ENCODE assay signal across 8 cellular contexts in the genomic region with DNA sequence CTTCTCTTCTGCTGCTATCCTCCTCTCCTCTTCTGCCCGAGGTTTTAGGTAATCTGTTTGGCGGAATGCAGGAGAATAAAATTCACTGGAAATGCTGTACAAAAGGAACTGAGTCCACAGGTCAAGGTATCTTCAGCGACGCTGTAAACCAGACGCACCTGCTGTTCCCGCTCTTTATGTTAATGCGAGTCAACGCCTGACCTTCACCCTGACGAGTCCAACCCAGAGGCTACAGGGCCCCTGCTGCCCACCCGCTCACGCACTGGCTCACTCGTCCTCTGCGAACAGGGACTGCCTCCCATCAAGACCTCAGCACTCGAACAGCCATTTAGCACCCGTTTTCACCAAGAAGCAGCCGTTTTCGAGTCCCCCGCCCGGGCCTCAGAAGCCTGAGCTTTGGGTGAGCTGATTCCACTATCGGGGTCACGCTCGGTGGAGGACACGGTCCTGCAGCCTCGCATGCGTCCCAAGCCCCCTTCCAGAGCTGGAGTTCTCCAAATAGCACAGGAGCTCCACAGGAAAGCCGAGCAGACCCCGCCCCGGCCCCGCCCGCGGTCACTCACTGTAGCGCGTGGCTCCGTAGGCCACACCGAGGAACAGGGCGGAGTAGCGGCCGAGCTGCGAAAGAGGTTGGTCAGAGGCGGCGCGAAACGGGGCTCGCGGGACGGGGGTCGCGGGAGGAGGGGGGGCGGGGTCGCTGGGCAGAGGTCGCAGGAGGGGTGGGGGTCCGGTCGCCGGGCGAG. TPM values are rescaled to one million over a fixed set of nuclear protein-coding genes. Genes with fewer than 3 reads are reported as not detected.
DNase-seq lines count a peak whose midpoint lies in the region; ATAC-seq, FAIRE-seq and TF ChIP-seq lines count a peak whose summit lies in the region.

No MANE protein-coding gene starts in this region.

- no peaks in the 10 kb centered on the region for H3K27me3 ChIP-seq in KMS-11 (ENCODE audit: insufficient read depth, low read depth)
- H3K27me3 ChIP-seq in breast epithelium = no peaks in the 10 kb centered on the region
- no peaks in the 10 kb centered on the region for H3K27me3 ChIP-seq in HepG2 (ENCODE audit: control insufficient read depth in 1 of 2, insufficient read depth in 2 of 2, low read length in 2 of 2)
- no peaks in the 10 kb centered on the region for H3K27me3 ChIP-seq in tibial nerve

- DNase-seq in CD14-positive monocyte (ENCODE audit: low spot score) (peak; percentile 52), breast epithelium (ENCODE audit: low spot score in 2 of 2) (no peak), HepG2 (ENCODE audit: low spot score) (peak; percentile 46), tibial nerve (ENCODE audit: low spot score in 2 of 2) (peak; percentile 14 to 36), COLO829 (ENCODE audit: low spot score) (no peak), sciatic nerve (ENCODE audit: low spot score) (no peak)

- intact Hi-C loops in CD14-positive monocyte (cut with micrococcal nuclease) (loop anchor here (5.0 to 10.0 kb wide), 2 partner anchors 34 to 179 kb away; a partner anchor contains a TSS), breast epithelium (cut with DNase I; ENCODE audit: low total_unique reads) (loop anchor here (10.0 kb wide), 1 partner anchor 321 kb away; a partner anchor contains a TSS), HepG2 (cut with micrococcal nuclease; ENCODE audit: unreplicated experiment) (loop anchor here (1.0 to 10.0 kb wide), 3 partner anchors 71 to 415 kb away; no protein-coding TSS in a partner anchor), sciatic nerve (cut with DNase I) (no loop called here)

- peaks cover 0 to 2% (median 0%) of the 10 kb centered on the region in 3 donors for H3K27me3 Mint-ChIP-seq in CD14-positive monocyte (ENCODE audit: low read depth in 3 of 3)

- H3K9ac ChIP-seq in KMS-11 = peak overlapping the region; percentile 32; the same call in 1 of the 2 replicates
- H3K9ac ChIP-seq in HepG2 (ENCODE audit: insufficient read depth, low read depth, low read length) = peak overlapping the region; percentile 73

- H3K36me3 ChIP-seq in KMS-11 (ENCODE audit: insufficient read depth) (no peaks in the 10 kb centered on the region), breast epithelium (no peaks in the 10 kb centered on the region), HepG2 (replicated peaks in 1 of 2; ENCODE audit: control insufficient read depth in 1 of 2, insufficient read depth in 2 of 2, low read length in 2 of 2) (peaks cover 3 to 12% of the 10 kb centered on the region in 2 experiments; a peak in 4 of 5 replicates), tibial nerve (peaks cover 6 to 29% (median 11%) of the 10 kb centered on the region in 3 donors)

- H3K27ac ChIP-seq in KMS-11 (no peak overlapping the region), breast epithelium (peak overlapping the region; percentile 94 to 98), HepG2 (ENCODE audit: extremely low read length, insufficient read depth, low read length) (peak overlapping the region; percentile 80), tibial nerve (peak overlapping the region; percentile 76 to 98 (median 96))

- TF ChIP-seq CTCF in CD14-positive monocyte (IDR thresholded peaks at IDR 0.05) (no peak), KMS-11 (conservative IDR thresholded peaks at IDR 0.05; ENCODE audit: low read depth, low read length) (no peak), breast epithelium (IDR thresholded peaks at IDR 0.05) (no peak), HepG2 (CRISPR knock-in tag; IDR thresholded peaks at IDR 0.05) (no peak), tibial nerve (IDR thresholded peaks at IDR 0.05) (no peak)

- TF ChIP-seq RAD21 in HepG2 (CRISPR knock-in tag; IDR thresholded peaks at IDR 0.05) = no peak

- BruUV-seq in HepG2 (replicated peaks; lab: Mats Ljungman, UMichigan) = no TSS peak

- WGBS in HepG2 (ENCODE audit: low lambda C conversion rate) = 5% methylated on average over 18 of the region's 55 CpGs
- 14 to 21% methylated on average over 23 to 34 of the region's 55 CpGs for WGBS in tibial nerve, 2 donors

- TF ChIP-seq EP300 in HepG2 (IDR thresholded peaks at IDR 0.05; ENCODE audit: low read depth in 2 of 2, low read length in 2 of 2) = no peak
- no peak for TF ChIP-seq EP300 in HepG2 (CRISPR knock-in tag; IDR thresholded peaks at IDR 0.05; ENCODE audit: borderline replicate concordance)
- TF ChIP-seq EP300 in tibial nerve (IDR thresholded peaks at IDR 0.05) = no peak

- peak; percentile 5; the same call in 2 of the 3 replicates for ATAC-seq in HepG2
- no peak for ATAC-seq in HG03571 (IDR thresholded peaks at IDR 0.05; ENCODE audit: unreplicated experiment)
- no peak for ATAC-seq in sciatic nerve

- H3K27ac Mint-ChIP-seq in CD14-positive monocyte = peak overlapping the region in 6 of 7 donors; percentile 79 to 85 (median 83)

- in situ Hi-C loops in HepG2 (cut with HindIII; ENCODE audit: extremely low pct_ligation_motif_present, low pct_unique_long_range_greater_than_20kb) = no loop called here

- H2AFZ ChIP-seq in KMS-11 (ENCODE audit: low read depth) (no peak overlapping the region), HepG2 (ENCODE audit: low read length) (no peak overlapping the region)

- peak overlapping the region; percentile 74 to 85 for H3K4me3 Mint-ChIP-seq in CD14-positive monocyte

- H3K4me3 ChIP-seq in KMS-11 (IDR thresholded peaks at IDR 0.05; ENCODE audit: insufficient read depth, low read depth, low read length) = no peak overlapping the region
- peak overlapping the region; percentile 84 to 94 (median 87) for H3K4me3 ChIP-seq in breast epithelium
- H3K4me3 ChIP-seq in HepG2 (replicated peaks in 1 of 3; ENCODE audit: insufficient read depth in 1 of 3, low read depth in 2 of 3, low read length in 3 of 3) = peak overlapping the region; percentile 64 to 90 (median 83)
- H3K4me3 ChIP-seq in tibial nerve = peak overlapping the region; percentile 61 to 94 (median 82)

- H3K4me2 ChIP-seq in KMS-11 (peak overlapping the region; percentile 39; the same call in 1 of the 2 replicates), HepG2 (ENCODE audit: low read depth, low read length) (peak overlapping the region; percentile 71)

- TF ChIP-seq POLR2A in breast epithelium (IDR thresholded peaks at IDR 0.05) (no peak), HepG2 (IDR thresholded peaks at IDR 0.05; ENCODE audit: insufficient read depth in 1 of 2, low read depth in 2 of 2, low read length in 2 of 2) (peak in 1 of 2 experiments; percentile 64; a peak in 1 of 4 replicates), tibial nerve (IDR thresholded peaks at IDR 0.05) (no peak)

- FAIRE-seq in HepG2 (lab: Jason Lieb, UNC) = peak; percentile 18

- CTCF ChIA-PET in HepG2 (lab: Yijun Ruan, JAX; ENCODE audit: low intra/inter-chr PET ratio, low total read pairs) = interaction anchor here (1.2 kb wide), 1 partner anchor 72 kb away, joined by 3 read pairs; no protein-coding TSS in a partner anchor

- H3K9me3 ChIP-seq in breast epithelium (no peaks in the 10 kb centered on the region), HepG2 (ENCODE audit: low read length) (no peaks in the 10 kb centered on the region), tibial nerve (no peaks in the 10 kb centered on the region)

- H3K9me3 Mint-ChIP-seq in CD14-positive monocyte = no peaks in the 10 kb centered on the region

- peaks cover 13% of the 10 kb centered on the region for H3K4me1 Mint-ChIP-seq in CD14-positive monocyte

- H4K20me1 ChIP-seq in KMS-11 (ENCODE audit: insufficient read depth) = no peaks in the 10 kb centered on the region
- no peaks in the 10 kb centered on the region; the same call in 1 of the 2 replicates for H4K20me1 ChIP-seq in HepG2 (ENCODE audit: insufficient read depth, low read length)

- peaks cover 22 to 29% of the 10 kb centered on the region in 2 donors for H3K36me3 Mint-ChIP-seq in CD14-positive monocyte

- H3K79me2 ChIP-seq in KMS-11 (ENCODE audit: insufficient read depth, low read depth) (no peaks in the 10 kb centered on the region), HepG2 (ENCODE audit: insufficient read depth, low read length) (peaks cover 16% of the 10 kb centered on the region)

- H3K4me1 ChIP-seq in KMS-11 (ENCODE audit: low read depth, poor library complexity, severe bottlenecking) (peaks cover 3% of the 10 kb centered on the region), breast epithelium (peaks cover 10 to 23% of the 10 kb centered on the region in 2 donors), HepG2 (ENCODE audit: insufficient read depth, low read length) (peaks cover 52% of the 10 kb centered on the region), tibial nerve (peaks cover 0 to 25% (median 16%) of the 10 kb centered on the region in 4 donors)

- POLR2A ChIA-PET in HepG2 (lab: Yijun Ruan, JAX) = interaction anchor here (1.0 to 1.7 kb wide), 7 partner anchors 9 to 276 kb away, joined by 3 to 14 read pairs (median 3); a partner anchor contains a TSS

RNA-seq across cellular contexts. Expression of a gene that starts 0.6 kb away (rescaled TPM):
- polyA plus RNA-seq in CD14-positive monocyte = 100 to 1,000 TPM; 367 to 397 TPM
- total RNA-seq in breast epithelium = 100 to 1,000 TPM; 108 to 179 (median 128) TPM
- 753 and 1,048 TPM in 2 replicates for total RNA-seq in HepG2 (2016; rRNA removed; fragmentation: Illumina TruSeq; extraction: Trizol)
- total RNA-seq in HepG2 (2016; cell fraction: cytosol; rRNA removed; fragmentation: Illumina TruSeq; extraction: Trizol; ENCODE audit: low read depth) = 458 and 593 TPM in 2 replicates
- 792 and 1,109 TPM in 2 replicates for total RNA-seq in HepG2 (2016; cell fraction: insoluble cytoplasmic fraction; rRNA removed; fragmentation: Illumina TruSeq; extraction: Trizol)
- 613 and 660 TPM in 2 replicates for total RNA-seq in HepG2 (2016; cell fraction: membrane; rRNA removed; fragmentation: Illumina TruSeq; extraction: Trizol)
- total RNA-seq in HepG2 (2016; cell fraction: nucleus; rRNA removed; fragmentation: Illumina TruSeq; extraction: Trizol) = 219 and 249 TPM in 2 replicates
- 301 and 305 TPM in 2 replicates for polyA plus RNA-seq in HepG2 (2011; rRNA removed)
- 507 and 666 TPM in 2 replicates for polyA plus RNA-seq in HepG2 (2011; cell fraction: cytosol; rRNA removed)
- polyA plus RNA-seq in HepG2 (2011; cell fraction: nucleus; rRNA removed) = 133 and 152 TPM in 2 replicates
- polyA plus RNA-seq in HepG2 (2012) = 451 and 767 TPM in 2 replicates
- polyA plus RNA-seq in HepG2 (2016; cell fraction: cytosol; fragmentation: Illumina TruSeq; extraction: Trizol; ENCODE audit: low read depth) = 482 and 603 TPM in 2 replicates
- 926 and 995 TPM in 2 replicates for polyA plus RNA-seq in HepG2 (2016; cell fraction: insoluble cytoplasmic fraction; fragmentation: Illumina TruSeq; extraction: Trizol; ENCODE audit: low read depth)
- 496 and 594 TPM in 2 replicates for polyA plus RNA-seq in HepG2 (2016; cell fraction: membrane; fragmentation: Illumina TruSeq; extraction: Trizol; ENCODE audit: low read depth)
- 426 and 431 TPM in 2 replicates for polyA plus RNA-seq in HepG2 (2016; cell fraction: nucleus; fragmentation: Illumina TruSeq; extraction: Trizol; ENCODE audit: insufficient read depth, low read depth)
- polyA minus RNA-seq in HepG2 (2011; rRNA and poly(A)+ RNA removed; ENCODE audit: low replicate concordance) = 68.8 and 71.4 TPM in 2 replicates
- 62.0 and 63.6 TPM in 2 replicates for polyA minus RNA-seq in HepG2 (2011; cell fraction: cytosol; rRNA and poly(A)+ RNA removed)
- polyA minus RNA-seq in HepG2 (2011; cell fraction: nucleus; rRNA and poly(A)+ RNA removed) = 23.6 and 38.7 TPM in 2 replicates
- 100 to 1,000 TPM in 3 of 4 donors, 10 to 100 TPM in 1; 50.0 to 219 (median 139) TPM for total RNA-seq in tibial nerve
- 174 TPM for total RNA-seq in sciatic nerve

RNA-seq across cellular contexts. Expression of a gene that starts 0.8 kb away (rescaled TPM):
- polyA plus RNA-seq in CD14-positive monocyte (1 to 10 TPM; 4.2 to 7.2 TPM), HepG2 (2011; rRNA removed) (6.5 and 11.5 TPM in 2 replicates)
- total RNA-seq in breast epithelium (10 to 100 TPM in 2 of 3 donors, 1 to 10 TPM in 1; 7.9 to 14.9 (median 12.1) TPM), HepG2 (2016; rRNA removed; fragmentation: Illumina TruSeq; extraction: Trizol) (11.0 and 16.0 TPM in 2 replicates), tibial nerve (10 to 100 TPM in 3 of 4 donors, 1 to 10 TPM in 1; 5.2 to 32.8 (median 12.9) TPM), sciatic nerve (14.6 TPM)
- 6.7 and 8.0 TPM in 2 replicates for total RNA-seq in HepG2 (2016; cell fraction: cytosol; rRNA removed; fragmentation: Illumina TruSeq; extraction: Trizol; ENCODE audit: low read depth)
- total RNA-seq in HepG2 (2016; cell fraction: insoluble cytoplasmic fraction; rRNA removed; fragmentation: Illumina TruSeq; extraction: Trizol) = 10.1 and 16.2 TPM in 2 replicates
- 7.6 and 8.2 TPM in 2 replicates for total RNA-seq in HepG2 (2016; cell fraction: membrane; rRNA removed; fragmentation: Illumina TruSeq; extraction: Trizol)
- total RNA-seq in HepG2 (2016; cell fraction: nucleus; rRNA removed; fragmentation: Illumina TruSeq; extraction: Trizol) = 15.9 and 16.6 TPM in 2 replicates
- polyA plus RNA-seq in HepG2 (2011; cell fraction: cytosol; rRNA removed) = 4.1 and 4.4 TPM in 2 replicates
- 40.0 and 46.9 TPM in 2 replicates for polyA plus RNA-seq in HepG2 (2011; cell fraction: nucleus; rRNA removed)
- polyA plus RNA-seq in HepG2 (2012) = 7.4 and 8.9 TPM in 2 replicates
- polyA plus RNA-seq in HepG2 (2016; cell fraction: cytosol; fragmentation: Illumina TruSeq; extraction: Trizol; ENCODE audit: low read depth) = 4.4 and 5.5 TPM in 2 replicates
- polyA plus RNA-seq in HepG2 (2016; cell fraction: insoluble cytoplasmic fraction; fragmentation: Illumina TruSeq; extraction: Trizol; ENCODE audit: low read depth) = 8.5 and 12.2 TPM in 2 replicates
- polyA plus RNA-seq in HepG2 (2016; cell fraction: membrane; fragmentation: Illumina TruSeq; extraction: Trizol; ENCODE audit: low read depth) = 4.9 and 6.3 TPM in 2 replicates
- polyA plus RNA-seq in HepG2 (2016; cell fraction: nucleus; fragmentation: Illumina TruSeq; extraction: Trizol; ENCODE audit: insufficient read depth, low read depth) = 33.7 and 41.8 TPM in 2 replicates
- polyA minus RNA-seq in HepG2 (2011; rRNA and poly(A)+ RNA removed; ENCODE audit: low replicate concordance) = 3.4 and 4.4 TPM in 2 replicates
- 1.4 TPM in 1 of 2 replicates, not detected in the other for polyA minus RNA-seq in HepG2 (2011; cell fraction: cytosol; rRNA and poly(A)+ RNA removed)
- polyA minus RNA-seq in HepG2 (2011; cell fraction: nucleus; rRNA and poly(A)+ RNA removed) = 11.8 and 15.5 TPM in 2 replicates

RNA-seq across cellular contexts. Expression of a gene that starts 15.4 kb away (rescaled TPM):
- 10 to 100 TPM in 1 of 2 donors, 1 to 10 TPM in 1; 9.5 to 11.1 TPM for polyA plus RNA-seq in CD14-positive monocyte
- total RNA-seq in breast epithelium = 10 to 100 TPM; 14.4 to 22.3 (median 18.3) TPM
- total RNA-seq in HepG2 (2016; rRNA removed; fragmentation: Illumina TruSeq; extraction: Trizol) = 0.07 TPM in 1 of 2 replicates, not detected in the other
- not detected in 2 replicates for total RNA-seq in HepG2 (2016; cell fraction: cytosol; rRNA removed; fragmentation: Illumina TruSeq; extraction: Trizol; ENCODE audit: low read depth)
- 0.09 TPM in 1 of 2 replicates, not detected in the other for total RNA-seq in HepG2 (2016; cell fraction: insoluble cytoplasmic fraction; rRNA removed; fragmentation: Illumina TruSeq; extraction: Trizol)
- not detected in 2 replicates for total RNA-seq in HepG2 (2016; cell fraction: membrane; rRNA removed; fragmentation: Illumina TruSeq; extraction: Trizol)
- total RNA-seq in HepG2 (2016; cell fraction: nucleus; rRNA removed; fragmentation: Illumina TruSeq; extraction: Trizol) = 0.62 TPM in 1 of 2 replicates, not detected in the other
- 0.17 and 0.22 TPM in 2 replicates for polyA plus RNA-seq in HepG2 (2011; rRNA removed)
- polyA plus RNA-seq in HepG2 (2011; cell fraction: cytosol; rRNA removed) = 0.10 and 0.16 TPM in 2 replicates
- polyA plus RNA-seq in HepG2 (2011; cell fraction: nucleus; rRNA removed) = 1.9 and 2.5 TPM in 2 replicates
- 0.21 and 0.29 TPM in 2 replicates for polyA plus RNA-seq in HepG2 (2012)
- polyA plus RNA-seq in HepG2 (2016; cell fraction: cytosol; fragmentation: Illumina TruSeq; extraction: Trizol; ENCODE audit: low read depth) = 0.07 TPM in 1 of 2 replicates, not detected in the other
- polyA plus RNA-seq in HepG2 (2016; cell fraction: insoluble cytoplasmic fraction; fragmentation: Illumina TruSeq; extraction: Trizol; ENCODE audit: low read depth) = not detected in 2 replicates
- not detected in 2 replicates for polyA plus RNA-seq in HepG2 (2016; cell fraction: membrane; fragmentation: Illumina TruSeq; extraction: Trizol; ENCODE audit: low read depth)
- polyA plus RNA-seq in HepG2 (2016; cell fraction: nucleus; fragmentation: Illumina TruSeq; extraction: Trizol; ENCODE audit: insufficient read depth, low read depth) = 0.53 TPM in 1 of 2 replicates, not detected in the other
- 0.12 TPM in 1 of 2 replicates, not detected in the other for polyA minus RNA-seq in HepG2 (2011; rRNA and poly(A)+ RNA removed; ENCODE audit: low replicate concordance)
- polyA minus RNA-seq in HepG2 (2011; cell fraction: cytosol; rRNA and poly(A)+ RNA removed) = not detected in 2 replicates
- 0.25 and 0.26 TPM in 2 replicates for polyA minus RNA-seq in HepG2 (2011; cell fraction: nucleus; rRNA and poly(A)+ RNA removed)
- 10 to 100 TPM in 3 of 4 donors, 1 to 10 TPM in 1; 5.9 to 18.0 (median 14.3) TPM for total RNA-seq in tibial nerve
- 11.4 TPM for total RNA-seq in sciatic nerve

RNA-seq across cellular contexts. Expression of a gene that starts 32.1 kb away (rescaled TPM):
- polyA plus RNA-seq in CD14-positive monocyte = 1 to 10 TPM; 7.0 to 8.3 TPM
- 10 to 100 TPM; 60.6 to 71.7 (median 69.4) TPM for total RNA-seq in breast epithelium
- 24.2 and 28.6 TPM in 2 replicates for total RNA-seq in HepG2 (2016; rRNA removed; fragmentation: Illumina TruSeq; extraction: Trizol)
- 16.2 and 16.7 TPM in 2 replicates for total RNA-seq in HepG2 (2016; cell fraction: cytosol; rRNA removed; fragmentation: Illumina TruSeq; extraction: Trizol; ENCODE audit: low read depth)
- total RNA-seq in HepG2 (2016; cell fraction: insoluble cytoplasmic fraction; rRNA removed; fragmentation: Illumina TruSeq; extraction: Trizol) = 22.5 and 27.7 TPM in 2 replicates
- 36.9 and 38.9 TPM in 2 replicates for total RNA-seq in HepG2 (2016; cell fraction: membrane; rRNA removed; fragmentation: Illumina TruSeq; extraction: Trizol)
- 40.6 and 42.6 TPM in 2 replicates for total RNA-seq in HepG2 (2016; cell fraction: nucleus; rRNA removed; fragmentation: Illumina TruSeq; extraction: Trizol)
- polyA plus RNA-seq in HepG2 (2011; rRNA removed) = 66.2 and 80.8 TPM in 2 replicates
- polyA plus RNA-seq in HepG2 (2011; cell fraction: cytosol; rRNA removed) = 32.3 and 37.9 TPM in 2 replicates
- polyA plus RNA-seq in HepG2 (2011; cell fraction: nucleus; rRNA removed) = 406 and 428 TPM in 2 replicates
- 37.8 and 47.7 TPM in 2 replicates for polyA plus RNA-seq in HepG2 (2012)
- polyA plus RNA-seq in HepG2 (2016; cell fraction: cytosol; fragmentation: Illumina TruSeq; extraction: Trizol; ENCODE audit: low read depth) = 13.4 and 15.5 TPM in 2 replicates
- polyA plus RNA-seq in HepG2 (2016; cell fraction: insoluble cytoplasmic fraction; fragmentation: Illumina TruSeq; extraction: Trizol; ENCODE audit: low read depth) = 20.0 and 26.4 TPM in 2 replicates
- 26.7 and 30.4 TPM in 2 replicates for polyA plus RNA-seq in HepG2 (2016; cell fraction: membrane; fragmentation: Illumina TruSeq; extraction: Trizol; ENCODE audit: low read depth)
- polyA plus RNA-seq in HepG2 (2016; cell fraction: nucleus; fragmentation: Illumina TruSeq; extraction: Trizol; ENCODE audit: insufficient read depth, low read depth) = 92.0 and 96.8 TPM in 2 replicates
- 38.9 and 82.6 TPM in 2 replicates for polyA minus RNA-seq in HepG2 (2011; rRNA and poly(A)+ RNA removed; ENCODE audit: low replicate concordance)
- polyA minus RNA-seq in HepG2 (2011; cell fraction: cytosol; rRNA and poly(A)+ RNA removed) = 18.1 and 23.5 TPM in 2 replicates
- 119 and 121 TPM in 2 replicates for polyA minus RNA-seq in HepG2 (2011; cell fraction: nucleus; rRNA and poly(A)+ RNA removed)
- 100 to 1,000 TPM in 2 of 4 donors, 10 to 100 TPM in 2; 54.8 to 123 (median 90.5) TPM for total RNA-seq in tibial nerve
- 50.3 TPM for total RNA-seq in sciatic nerve

RNA-seq across cellular contexts. Expression of a gene that starts 48.1 kb away (rescaled TPM):
- 1 to 10 TPM; 3.7 to 6.3 TPM for polyA plus RNA-seq in CD14-positive monocyte
- 10 to 100 TPM in 1 of 3 donors, 1 to 10 TPM in 2; 2.7 to 10.2 (median 8.5) TPM for total RNA-seq in breast epithelium
- total RNA-seq in HepG2 (2016; rRNA removed; fragmentation: Illumina TruSeq; extraction: Trizol) = 0.38 TPM in 1 of 2 replicates, not detected in the other
- total RNA-seq in HepG2 (2016; cell fraction: cytosol; rRNA removed; fragmentation: Illumina TruSeq; extraction: Trizol; ENCODE audit: low read depth) = 0.20 TPM in 1 of 2 replicates, not detected in the other
- total RNA-seq in HepG2 (2016; cell fraction: insoluble cytoplasmic fraction; rRNA removed; fragmentation: Illumina TruSeq; extraction: Trizol) = 0.09 TPM in 1 of 2 replicates, not detected in the other
- 0.25 TPM in 1 of 2 replicates, not detected in the other for total RNA-seq in HepG2 (2016; cell fraction: membrane; rRNA removed; fragmentation: Illumina TruSeq; extraction: Trizol)
- total RNA-seq in HepG2 (2016; cell fraction: nucleus; rRNA removed; fragmentation: Illumina TruSeq; extraction: Trizol) = not detected in 2 replicates
- polyA plus RNA-seq in HepG2 (2011; rRNA removed) = 0.38 and 0.40 TPM in 2 replicates
- polyA plus RNA-seq in HepG2 (2011; cell fraction: cytosol; rRNA removed) = 0.43 and 0.62 TPM in 2 replicates
- polyA plus RNA-seq in HepG2 (2011; cell fraction: nucleus; rRNA removed) = 0.33 and 0.45 TPM in 2 replicates
- polyA plus RNA-seq in HepG2 (2012) = 0.38 and 0.73 TPM in 2 replicates
- not detected in 2 replicates for polyA plus RNA-seq in HepG2 (2016; cell fraction: cytosol; fragmentation: Illumina TruSeq; extraction: Trizol; ENCODE audit: low read depth)
- not detected in 2 replicates for polyA plus RNA-seq in HepG2 (2016; cell fraction: insoluble cytoplasmic fraction; fragmentation: Illumina TruSeq; extraction: Trizol; ENCODE audit: low read depth)
- 0.13 TPM in 1 of 2 replicates, not detected in the other for polyA plus RNA-seq in HepG2 (2016; cell fraction: membrane; fragmentation: Illumina TruSeq; extraction: Trizol; ENCODE audit: low read depth)
- not detected in 2 replicates for polyA plus RNA-seq in HepG2 (2016; cell fraction: nucleus; fragmentation: Illumina TruSeq; extraction: Trizol; ENCODE audit: insufficient read depth, low read depth)
- polyA minus RNA-seq in HepG2 (2011; rRNA and poly(A)+ RNA removed; ENCODE audit: low replicate concordance) = 0.32 TPM in 1 of 2 replicates, not detected in the other
- 0.69 and 1.3 TPM in 2 replicates for polyA minus RNA-seq in HepG2 (2011; cell fraction: cytosol; rRNA and poly(A)+ RNA removed)
- 0.37 and 1.3 TPM in 2 replicates for polyA minus RNA-seq in HepG2 (2011; cell fraction: nucleus; rRNA and poly(A)+ RNA removed)
- 1 to 10 TPM in 1 of 4 donors, under 1 TPM in 1, not detected in 2; 0.98 to 1.3 TPM for total RNA-seq in tibial nerve
- total RNA-seq in sciatic nerve = 2.5 TPM

Comparison
In these comparisons a context has a peak if more than half of its experiments do, and no peak if none do; other contexts are left out.
1. DNase-seq: peak in CD14-positive monocyte (single experiment), HepG2 (single experiment) and tibial nerve (2 of 2); none in breast epithelium (0 of 2), COLO829 (single experiment) and sciatic nerve (single experiment).